Comparison of ENCODE assay signal across 22 cellular contexts in the genomic region with DNA sequence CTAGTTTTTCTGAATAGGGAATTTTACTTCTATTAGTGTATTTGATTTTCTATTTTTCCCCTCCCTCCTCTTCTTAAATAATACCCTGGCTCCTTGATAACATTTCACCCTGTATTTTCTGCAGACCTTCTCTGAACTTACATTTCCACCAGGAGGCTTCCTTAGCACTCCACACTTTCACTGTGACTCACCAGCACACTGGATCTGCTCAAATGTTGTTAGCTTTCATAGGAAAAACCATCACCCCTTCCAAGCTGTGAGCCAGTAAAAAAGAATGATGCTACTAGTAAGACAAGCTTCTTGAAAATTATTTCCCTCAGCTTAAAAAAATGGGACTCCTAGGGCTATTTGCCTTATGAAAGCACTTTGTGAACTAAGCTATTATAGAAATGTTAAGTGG. TPM values are rescaled to one million over a fixed set of nuclear protein-coding genes. Genes with fewer than 3 reads are reported as not detected.
DNase-seq lines count a peak whose midpoint lies in the region; ATAC-seq and TF ChIP-seq lines count a peak whose summit lies in the region.
"Had no signal": no experiment of that assay in that cellular context is flagged by ENCODE, and none has a peak within 500 bp of the region (broad histone marks: within the 10 kb centered on the region; RNA-seq: fewer than 3 reads in every experiment).

No MANE protein-coding gene starts in this region.

- H3K4me1 Mint-ChIP-seq in activated CD8-positive, alpha-beta memory T cell treated with anti-CD3 and anti-CD28 coated beads, Interleukin-2, amount 10 ng/mL, durations not matched to agents 7 days and 5 days: no peaks in the 10 kb centered on the region
- H3K4me1 Mint-ChIP-seq: central memory CD8-positive, alpha-beta T cell had no signal

- no peaks in the 10 kb centered on the region for H3K9me3 ChIP-seq in esophagus muscularis mucosa
- H3K9me3 ChIP-seq: tibial nerve had no signal

- H3K27me3 Mint-ChIP-seq in activated CD8-positive, alpha-beta memory T cell treated with anti-CD3 and anti-CD28 coated beads, Interleukin-2, amount 10 ng/mL, durations not matched to agents 7 days and 5 days: no peaks in the 10 kb centered on the region
- H3K27me3 Mint-ChIP-seq: central memory CD8-positive, alpha-beta T cell had no signal

- TF ChIP-seq POLR2A in esophagus muscularis mucosa (IDR thresholded peaks at IDR 0.05; ENCODE audit: low read depth): no peak

- H3K27me3 ChIP-seq in foreskin keratinocyte (no peaks in the 10 kb centered on the region), esophagus muscularis mucosa (no peaks in the 10 kb centered on the region)
- H3K27me3 ChIP-seq: tibial nerve had no signal

- H3K4me1 ChIP-seq in foreskin keratinocyte (peaks cover 3% of the 10 kb centered on the region), esophagus muscularis mucosa (no peaks in the 10 kb centered on the region)
- H3K4me1 ChIP-seq: tibial nerve had no signal

- no peak for TF ChIP-seq EP300 in esophagus muscularis mucosa (IDR thresholded peaks at IDR 0.05)

- H3K27ac ChIP-seq in foreskin keratinocyte: no peak overlapping the region
- no peak overlapping the region for H3K27ac ChIP-seq in esophagus muscularis mucosa (replicated peaks in 1 of 4)
- H3K27ac ChIP-seq: C4-2B, tibial nerve had no signal

- H3K27ac Mint-ChIP-seq in activated CD8-positive, alpha-beta memory T cell treated with anti-CD3 and anti-CD28 coated beads, Interleukin-2, amount 10 ng/mL, durations not matched to agents 7 days and 5 days: peak overlapping the region; percentile 55

- in situ Hi-C loops in ACHN (cut with HindIII; ENCODE audit: low pct_ligation_motif_present, low pct_unique_long_range_greater_than_20kb, low sequenced_read_pairs): no loop called here

- H3K9me3 Mint-ChIP-seq in activated CD8-positive, alpha-beta memory T cell treated with anti-CD3 and anti-CD28 coated beads, Interleukin-2, amount 10 ng/mL, durations not matched to agents 7 days and 5 days (ENCODE audit: low read depth): no peaks in the 10 kb centered on the region
- H3K9me3 Mint-ChIP-seq: central memory CD8-positive, alpha-beta T cell had no signal

- ATAC-seq in activated CD8-positive, alpha-beta memory T cell treated with anti-CD3 and anti-CD28 coated beads, Interleukin-2, amount 10 ng/mL, durations not matched to agents 7 days and 5 days: no peak
- no peak for ATAC-seq in foreskin keratinocyte
- ATAC-seq: stimulated activated naive CD8-positive, alpha-beta T cell treated with anti-CD3 and anti-CD28 coated beads, Interleukin-15, Interleukin-2, amounts not matched to agents 100 U/mL and 50 U/mL, for 24 hours had no signal

- intact Hi-C loops in esophagus muscularis mucosa (cut with DNase I): no loop called here

- peak; percentile 10 for TF ChIP-seq CTCF in foreskin keratinocyte (conservative IDR thresholded peaks at IDR 0.05)
- no peak for TF ChIP-seq CTCF in esophagus muscularis mucosa (IDR thresholded peaks at IDR 0.05)

- H3K36me3 ChIP-seq in esophagus muscularis mucosa: peaks cover 57 to 99% (median 83%) of the 10 kb centered on the region in 4 donors

- CTCF ChIA-PET in activated CD8-positive, alpha-beta memory T cell treated with anti-CD3 and anti-CD28 coated beads, Interleukin-2, amount 10 ng/mL, durations not matched to agents 7 days and 5 days (lab: Charles Lee): interaction anchor here (1.2 to 1.5 kb wide), 2 partner anchors 19 to 37 kb away, joined by 3 read pairs; no protein-coding TSS in a partner anchor

- H3K4me3 ChIP-seq in esophagus muscularis mucosa: no peak overlapping the region
- H3K4me3 ChIP-seq: tibial nerve had no signal

- peaks cover 40% of the 10 kb centered on the region for H3K36me3 Mint-ChIP-seq in activated CD8-positive, alpha-beta memory T cell treated with anti-CD3 and anti-CD28 coated beads, Interleukin-2, amount 10 ng/mL, durations not matched to agents 7 days and 5 days

- no peak for DNase-seq in activated CD8-positive, alpha-beta memory T cell treated with anti-CD3 and anti-CD28 coated beads, Interleukin-2, amount 10 ng/mL, durations not matched to agents 7 days and 5 days
- DNase-seq in activated CD8-positive, alpha-beta memory T cell treated with anti-CD3 and anti-CD28 coated beads for 24 hours: no peak
- DNase-seq in GM03348 (ENCODE audit: low spot score) (peak; percentile 19), amniotic epithelial cell (ENCODE audit: low read depth) (peak; percentile 26), foreskin keratinocyte (no peak), esophagus muscularis mucosa (ENCODE audit: extremely low spot score) (no peak), ACHN (no peak), HUDEP-2 (lab: John Stamatoyannopoulos, UW; ENCODE audit: unreplicated experiment in 76 of 76) (no peak)
- DNase-seq: activated CD4-positive, alpha-beta T cell treated with anti-CD3 and anti-CD28 coated beads for 48 hours; NCI-H1105; NCI-H2081; NCI-H345; nucleus accumbens; OCI-M1; SHP77; small intestine; stimulated activated CD4-positive, alpha-beta T cell treated with anti-CD3 and anti-CD28 coated beads, Interleukin-4, amount 100 ng/mL, for 24 hours; stimulated activated naive CD8-positive, alpha-beta T cell treated with anti-CD3 and anti-CD28 coated beads, Interleukin-15, Interleukin-2, amounts not matched to agents 100 U/mL and 50 U/mL, for 24 hours; T-helper 1 cell had no signal

- H3K4me3 Mint-ChIP-seq in activated CD8-positive, alpha-beta memory T cell treated with anti-CD3 and anti-CD28 coated beads, Interleukin-2, amount 10 ng/mL, durations not matched to agents 7 days and 5 days: no peak overlapping the region
- H3K4me3 Mint-ChIP-seq: central memory CD8-positive, alpha-beta T cell had no signal

RNA-seq across cellular contexts. Expression of gene SUPT7L, which starts 16.1 kb away (rescaled TPM):
- 10 to 100 TPM; 34.8 to 39.7 TPM for total RNA-seq in activated CD8-positive, alpha-beta memory T cell treated with anti-CD3 and anti-CD28 coated beads, Interleukin-2, amount 10 ng/mL, durations not matched to agents 7 days and 5 days
- total RNA-seq in foreskin keratinocyte (24.6 and 25.8 TPM in 2 replicates), esophagus muscularis mucosa (10 to 100 TPM; 18.5 to 23.1 (median 20.7) TPM)
- 18.5 and 19.7 TPM in 2 replicates for polyA plus RNA-seq in foreskin keratinocyte

RNA-seq across cellular contexts. Expression of gene SLC4A1AP, which starts 16.4 kb away (rescaled TPM):
- 10 to 100 TPM; 27.8 to 28.2 TPM for total RNA-seq in activated CD8-positive, alpha-beta memory T cell treated with anti-CD3 and anti-CD28 coated beads, Interleukin-2, amount 10 ng/mL, durations not matched to agents 7 days and 5 days
- 27.1 and 29.9 TPM in 2 replicates for total RNA-seq in foreskin keratinocyte
- 15.2 and 17.8 TPM in 2 replicates for polyA plus RNA-seq in foreskin keratinocyte
- total RNA-seq in esophagus muscularis mucosa: 10 to 100 TPM; 16.7 to 22.8 (median 20.1) TPM

RNA-seq across cellular contexts. Expression of gene GPN1, which starts 18.4 kb away (rescaled TPM):
- total RNA-seq in activated CD8-positive, alpha-beta memory T cell treated with anti-CD3 and anti-CD28 coated beads, Interleukin-2, amount 10 ng/mL, durations not matched to agents 7 days and 5 days: 10 to 100 TPM; 36.9 to 50.9 TPM
- total RNA-seq in foreskin keratinocyte: 58.9 and 61.4 TPM in 2 replicates
- polyA plus RNA-seq in foreskin keratinocyte: 49.6 and 56.4 TPM in 2 replicates
- 10 to 100 TPM; 18.8 to 28.1 (median 22.7) TPM for total RNA-seq in esophagus muscularis mucosa

RNA-seq across cellular contexts. Expression of gene CCDC121, which starts 18.5 kb away (rescaled TPM):
- total RNA-seq in activated CD8-positive, alpha-beta memory T cell treated with anti-CD3 and anti-CD28 coated beads, Interleukin-2, amount 10 ng/mL, durations not matched to agents 7 days and 5 days: 1 to 10 TPM in 1 of 2 experiments, under 1 TPM in 1; 0.98 to 1.5 TPM
- 0.81 and 1.0 TPM in 2 replicates for total RNA-seq in foreskin keratinocyte
- 0.26 and 0.46 TPM in 2 replicates for polyA plus RNA-seq in foreskin keratinocyte
- 1 to 10 TPM; 2.7 to 6.2 (median 5.2) TPM for total RNA-seq in esophagus muscularis mucosa

Comparison
In these comparisons a context has a peak if more than half of its experiments do, and no peak if none do; other contexts are left out.
1. DNase-seq: peak in GM03348 (single experiment) and amniotic epithelial cell (single experiment); none in activated CD8-positive, alpha-beta memory T cell treated with anti-CD3 and anti-CD28 coated beads, Interleukin-2, amount 10 ng/mL, durations not matched to agents 7 days and 5 days (single experiment), activated CD8-positive, alpha-beta memory T cell treated with anti-CD3 and anti-CD28 coated beads for 24 hours (single experiment), foreskin keratinocyte (0 of 2), esophagus muscularis mucosa (single experiment), ACHN (single experiment) and HUDEP-2 (0 of 76).